12 cellular contexts compared by ENCODE assay signal in genomic region chr19:6723738-6724137, GRCh38. TPM values are rescaled to one million over a fixed set of nuclear protein-coding genes. Genes with fewer than 3 reads are reported as not detected.
DNase-seq lines count a peak whose midpoint lies in the region; ATAC-seq and TF ChIP-seq lines count a peak whose summit lies in the region.
"Had no signal": no experiment of that assay in that cellular context is flagged by ENCODE, and none has a peak within 500 bp of the region (broad histone marks: within the 10 kb centered on the region; RNA-seq: fewer than 3 reads in every experiment).

No MANE protein-coding gene starts in this region.

- DNase-seq in Calu3 (no peak), RPMI8226 (peak; percentile 45), globus pallidus (ENCODE audit: low spot score) (peak; percentile 38), renal cortical epithelial cell (ENCODE audit: low read depth) (peak; percentile 49), erythroblast (lab: John Stamatoyannopoulos, UW) (no peak)
- DNase-seq in stimulated activated CD8-positive, alpha-beta memory T cell treated with anti-CD3 and anti-CD28 coated beads, Interleukin-4, amount 100 ng/mL, for 48 hours, result no peak
- no peak for DNase-seq in stimulated activated CD4-positive, alpha-beta T cell treated with anti-CD3 and anti-CD28 coated beads, Interleukin-2, amount 100 ng/mL, for 24 hours
- DNase-seq: activated CD4-positive, alpha-beta T cell treated with anti-CD3 and anti-CD28 coated beads for 36 hours; activated effector memory CD4-positive, alpha-beta T cell treated with anti-CD3 and anti-CD28 coated beads, Interleukin-2, amount 50 U/mL, for 16 hours; SHP77 treated with DMSO at 0.1 percent for 48 hours had no signal

- TF ChIP-seq POLR2A in erythroblast (IDR thresholded peaks at IDR 0.05; ENCODE audit: low read length), result no peak

- H3K4me1 Mint-ChIP-seq in Calu3 (ENCODE audit: low read depth, unreplicated experiment), result peaks cover 64% of the 10 kb centered on the region

- no peak for TF ChIP-seq CTCF in Calu3 (IDR thresholded peaks at IDR 0.05; ENCODE audit: unreplicated experiment)

- intact Hi-C loops in Calu3 (cut with micrococcal nuclease; ENCODE audit: unreplicated experiment), result no loop called here

- no peaks in the 10 kb centered on the region for H3K27me3 Mint-ChIP-seq in Calu3 (ENCODE audit: unreplicated experiment)

- H3K27ac Mint-ChIP-seq in Calu3 (ENCODE audit: unreplicated experiment), result peak overlapping the region; percentile 86
- H3K27ac Mint-ChIP-seq: activated CD4-positive, alpha-beta T cell treated with anti-CD3 and anti-CD28 coated beads for 36 hours; stimulated activated effector memory CD8-positive, alpha-beta T cell treated with anti-CD3 and anti-CD28 coated beads, Interleukin-12 subunit alpha, Interleukin-12 subunit beta, amount 100 ng/mL, for 72 hours had no signal

- CTCF ChIA-PET in Calu3 (lab: Charles Lee), result interaction anchor here (0.6 kb wide), 2 partner anchors 74 to 172 kb away, joined by 3 to 5 read pairs; no protein-coding TSS in a partner anchor

- no peak for ATAC-seq in GM21786 (IDR thresholded peaks at IDR 0.05; ENCODE audit: unreplicated experiment)
- ATAC-seq: activated CD4-positive, alpha-beta T cell treated with anti-CD3 and anti-CD28 coated beads for 36 hours; stimulated activated effector memory CD8-positive, alpha-beta T cell treated with anti-CD3 and anti-CD28 coated beads, Interleukin-12 subunit alpha, Interleukin-12 subunit beta, amount 100 ng/mL, for 72 hours had no signal

- peaks cover 33% of the 10 kb centered on the region for H3K36me3 Mint-ChIP-seq in Calu3 (ENCODE audit: insufficient read depth, unreplicated experiment)
- H3K36me3 Mint-ChIP-seq: stimulated activated effector memory CD8-positive, alpha-beta T cell treated with anti-CD3 and anti-CD28 coated beads, Interleukin-12 subunit alpha, Interleukin-12 subunit beta, amount 100 ng/mL, for 72 hours had no signal

- H3K9me3 Mint-ChIP-seq in Calu3 (ENCODE audit: low read depth, unreplicated experiment), result no peaks in the 10 kb centered on the region
- H3K9me3 Mint-ChIP-seq: stimulated activated effector memory CD8-positive, alpha-beta T cell treated with anti-CD3 and anti-CD28 coated beads, Interleukin-12 subunit alpha, Interleukin-12 subunit beta, amount 100 ng/mL, for 72 hours had no signal

- BruUV-seq in Calu3 (replicated peaks; lab: Mats Ljungman, UMichigan), result no TSS peak

- peak overlapping the region; percentile 50 for H3K4me3 Mint-ChIP-seq in Calu3 (ENCODE audit: low read depth, unreplicated experiment)
- H3K4me3 Mint-ChIP-seq: activated CD4-positive, alpha-beta T cell treated with anti-CD3 and anti-CD28 coated beads for 36 hours; stimulated activated effector memory CD8-positive, alpha-beta T cell treated with anti-CD3 and anti-CD28 coated beads, Interleukin-12 subunit alpha, Interleukin-12 subunit beta, amount 100 ng/mL, for 72 hours had no signal

RNA-seq across cellular contexts. Expression of gene C3, which starts 3.3 kb away (rescaled TPM):
- total RNA-seq in Calu3 (2022), result 517 and 658 TPM in 2 replicates
- 157 and 2,273 TPM in 2 replicates for total RNA-seq in renal cortical epithelial cell

RNA-seq across cellular contexts. Expression of gene GPR108, which starts 13.6 kb away (rescaled TPM):
- 67.7 and 69.0 TPM in 2 replicates for total RNA-seq in Calu3 (2022)
- total RNA-seq in renal cortical epithelial cell, result 102 and 109 TPM in 2 replicates

RNA-seq across cellular contexts. Expression of gene TRIP10, which starts 15.7 kb away (rescaled TPM):
- 86.0 and 95.8 TPM in 2 replicates for total RNA-seq in Calu3 (2022)
- total RNA-seq in renal cortical epithelial cell, result 42.8 and 51.1 TPM in 2 replicates

RNA-seq across cellular contexts. Expression of gene SH2D3A, which starts 43.5 kb away (rescaled TPM):
- total RNA-seq in Calu3 (2022) (62.0 and 64.0 TPM in 2 replicates), renal cortical epithelial cell (5.1 and 34.6 TPM in 2 replicates)

RNA-seq across cellular contexts. Expression of gene VAV1, which starts 48.8 kb away (rescaled TPM):
- total RNA-seq in Calu3 (2022), result 0.28 and 0.37 TPM in 2 replicates
- 0.05 and 5.2 TPM in 2 replicates for total RNA-seq in renal cortical epithelial cell

Comparison
In these comparisons a context has a peak if more than half of its experiments do, and no peak if none do; other contexts are left out.
1. DNase-seq: peak in RPMI8226 (single experiment), globus pallidus (single experiment) and renal cortical epithelial cell (single experiment); none in Calu3 (single experiment), stimulated activated CD8-positive, alpha-beta memory T cell treated with anti-CD3 and anti-CD28 coated beads, Interleukin-4, amount 100 ng/mL, for 48 hours (single experiment), erythroblast (0 of 2) and stimulated activated CD4-positive, alpha-beta T cell treated with anti-CD3 and anti-CD28 coated beads, Interleukin-2, amount 100 ng/mL, for 24 hours (0 of 2).